ENCODE assay signal across 15 cellular contexts in genomic region chr2:226953206-226953605, GRCh38.
DNase-seq lines count a peak whose midpoint lies in the region; ATAC-seq and TF ChIP-seq lines count a peak whose summit lies in the region.
"Had no signal": no experiment of that assay in that cellular context is flagged by ENCODE, and none has a peak within 500 bp of the region (broad histone marks: within the 10 kb centered on the region; RNA-seq: fewer than 3 reads in every experiment).

No MANE protein-coding gene starts in this region.

- H3K4me1 ChIP-seq in thoracic aorta (ENCODE audit: control insufficient read depth in 1 of 2, low read depth in 2 of 2), result peaks cover 16 to 35% of the 10 kb centered on the region in 2 donors

- H3K27me3 ChIP-seq in thoracic aorta (replicated peaks; ENCODE audit: insufficient read depth), result no peaks in the 10 kb centered on the region

- H3K4me3 ChIP-seq in thoracic aorta, result no peak overlapping the region

- DNase-seq in GM03348 (ENCODE audit: low spot score) (peak; percentile 45), astrocyte of the hippocampus (ENCODE audit: low read depth, low spot score) (peak; percentile 58), midbrain (lab: John Stamatoyannopoulos, UW) (peak; percentile 15), thoracic aorta (ENCODE audit: low spot score) (no peak), T-helper 9 cell (no peak), GM20000 (ENCODE audit: low spot score) (no peak)
- DNase-seq in activated T-cell treated with anti-CD3 and anti-CD28 coated beads, Interleukin-2, amount 50 U/mL, for 4 hours, result no peak
- DNase-seq: DMS 273 treated with DMSO at 0.1 percent for 48 hours, KBM-7, NCI-H1105, NCI-H187 treated with DMSO at 0.1 percent for 48 hours, NCI-H774, SK-N-SH had no signal

- H3K27me3 Mint-ChIP-seq in activated T-cell treated with anti-CD3 and anti-CD28 coated beads, Interleukin-2, amount 50 U/mL, for 4 hours (ENCODE audit: low read depth), result no peaks in the 10 kb centered on the region

- peak overlapping the region; percentile 46 to 81 for H3K27ac ChIP-seq in thoracic aorta

- H3K4me3 Mint-ChIP-seq in activated T-cell treated with anti-CD3 and anti-CD28 coated beads, Interleukin-2, amount 50 U/mL, for 4 hours, result no peak overlapping the region

- peaks cover 9% of the 10 kb centered on the region for H3K4me1 Mint-ChIP-seq in activated T-cell treated with anti-CD3 and anti-CD28 coated beads, Interleukin-2, amount 50 U/mL, for 4 hours (ENCODE audit: low read depth)

- no peaks in the 10 kb centered on the region for H3K9me3 ChIP-seq in thoracic aorta
- H3K9me3 ChIP-seq: SK-N-SH had no signal

- H3K36me3 ChIP-seq in thoracic aorta, result no peaks in the 10 kb centered on the region

- H3K9me3 Mint-ChIP-seq in activated T-cell treated with anti-CD3 and anti-CD28 coated beads, Interleukin-2, amount 50 U/mL, for 4 hours, result peaks cover 11% of the 10 kb centered on the region

- TF ChIP-seq CTCF in thoracic aorta (IDR thresholded peaks at IDR 0.05) (no peak), GM20000 (IDR thresholded peaks at IDR 0.05; ENCODE audit: extremely low read depth, missing control alignments) (no peak)

- peak; percentile 85 for ATAC-seq in thoracic aorta (ENCODE audit: insufficient number of reproducible peaks, low FRiP score, low read depth)
- ATAC-seq in activated T-cell treated with anti-CD3 and anti-CD28 coated beads, Interleukin-2, amount 50 U/mL, for 4 hours, result no peak
- ATAC-seq: Panc1, Right ventricle myocardium inferior had no signal

- peaks cover 32% of the 10 kb centered on the region for H3K36me3 Mint-ChIP-seq in activated T-cell treated with anti-CD3 and anti-CD28 coated beads, Interleukin-2, amount 50 U/mL, for 4 hours (ENCODE audit: insufficient read depth)

Comparison
In these comparisons a context has a peak if more than half of its experiments do, and no peak if none do; other contexts are left out.
1. DNase-seq: peak in GM03348 (single experiment), astrocyte of the hippocampus (single experiment) and midbrain (single experiment); none in thoracic aorta (single experiment), T-helper 9 cell (single experiment), GM20000 (single experiment) and activated T-cell treated with anti-CD3 and anti-CD28 coated beads, Interleukin-2, amount 50 U/mL, for 4 hours (single experiment).